In the genomic region with DNA sequence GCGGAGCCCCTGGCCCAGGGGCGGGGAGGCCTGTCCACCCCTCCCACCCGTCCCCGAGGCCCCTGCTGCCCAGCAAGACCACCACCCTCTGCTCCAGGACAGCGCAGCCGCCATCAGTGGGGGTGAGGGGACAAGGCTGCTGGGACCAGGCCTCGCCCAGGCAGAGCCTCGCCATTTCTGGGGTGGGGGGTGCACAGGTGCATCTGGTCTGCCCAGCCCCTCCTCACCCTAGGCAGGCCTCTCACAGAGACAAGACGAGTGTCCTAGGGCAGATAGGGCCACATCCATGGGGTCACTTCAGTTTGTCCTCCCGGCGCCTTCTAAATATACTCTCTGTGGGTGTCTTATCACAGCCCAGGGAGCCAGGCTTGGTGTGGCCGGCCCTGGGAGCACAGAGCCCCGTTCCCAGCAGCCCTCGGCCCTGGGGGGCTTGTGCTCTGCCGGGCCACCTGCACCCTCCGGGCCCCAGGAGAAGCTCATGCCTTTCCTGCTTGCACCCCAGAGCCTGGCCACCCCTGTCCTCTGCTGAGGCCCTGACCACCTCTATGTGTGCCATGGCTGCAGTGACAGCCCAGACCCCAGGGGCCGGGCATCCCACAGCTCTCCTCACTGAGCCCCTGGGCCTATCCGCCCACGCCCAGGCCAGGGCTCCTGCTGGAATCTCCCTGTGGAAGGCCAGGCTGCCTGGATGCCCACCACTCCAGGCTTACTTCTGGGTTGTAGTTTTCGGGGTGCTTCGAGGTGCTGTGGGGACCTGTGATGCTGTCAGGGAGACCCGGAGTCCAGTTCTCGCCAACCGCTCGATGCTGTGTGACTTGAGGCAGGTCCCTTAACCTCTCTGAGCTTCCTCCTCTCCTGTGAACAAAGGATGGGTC, we compare ENCODE assay signal across 1 cellular context.
TF ChIP-seq lines count a peak whose summit lies in the region.

No MANE protein-coding gene starts in this region.

TF ChIP-seq in H1, 55 proteins besides CTCF, POLR2A, EP300 and RAD21 (continued from another document):
- TF ChIP-seq KDM4A (IDR thresholded peaks at IDR 0.05; ENCODE audit: low read depth, low read length, severe bottlenecking) (no peak), SIRT6 (IDR thresholded peaks at IDR 0.05; ENCODE audit: low read length) (no peak), GTF2F1 (IDR thresholded peaks at IDR 0.05; ENCODE audit: borderline replicate concordance, low read depth, low read length) (no peak), TEAD4 (IDR thresholded peaks at IDR 0.05; ENCODE audit: low read depth, low read length) (no peak), RNF2 (IDR thresholded peaks at IDR 0.05; ENCODE audit: borderline replicate concordance, low read depth, low read length, missing control alignments, poor library complexity, severe bottlenecking) (no peak), BCL11A (IDR thresholded peaks at IDR 0.05; ENCODE audit: low read depth in 2 of 2, low read length in 2 of 2) (no peak), TBP (IDR thresholded peaks at IDR 0.05; ENCODE audit: low read depth, low read length) (no peak), NANOG (IDR thresholded peaks at IDR 0.05; ENCODE audit: insufficient read depth, low read depth, low read length, poor library complexity, severe bottlenecking) (no peak), YY1 (IDR thresholded peaks at IDR 0.05; ENCODE audit: low read depth, low read length) (no peak), EGR1 (IDR thresholded peaks at IDR 0.05; ENCODE audit: borderline replicate concordance, low read depth, low read length) (no peak), E2F6 (IDR thresholded peaks at IDR 0.05) (no peak), EZH2 (IDR thresholded peaks at IDR 0.05; ENCODE audit: low read depth, low read length, severe bottlenecking) (no peak), RBBP5 (IDR thresholded peaks at IDR 0.05; ENCODE audit: borderline replicate concordance, low read depth, low read length) (no peak), NRF1 (IDR thresholded peaks at IDR 0.05; ENCODE audit: low read depth, low read length) (no peak), RXRA (IDR thresholded peaks at IDR 0.05; ENCODE audit: insufficient read depth, low read depth, low read length) (no peak), RFX5 (IDR thresholded peaks at IDR 0.05; ENCODE audit: borderline replicate concordance, low read depth, low read length) (no peak), SUZ12 (IDR thresholded peaks at IDR 0.05; ENCODE audit: low read length) (no peak)
- TF ChIP-seq, protein P1, sequence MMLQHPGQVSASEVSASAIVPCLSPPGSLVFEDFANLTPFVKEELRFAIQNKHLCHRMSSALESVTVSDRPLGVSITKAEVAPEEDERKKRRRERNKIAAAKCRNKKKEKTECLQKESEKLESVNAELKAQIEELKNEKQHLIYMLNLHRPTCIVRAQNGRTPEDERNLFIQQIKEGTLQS (IDR thresholded peaks at IDR 0.05; ENCODE audit: insufficient read depth, low read depth, low read length): no peak
TF ChIP-seq in H1: peak in this region for 0.
